ENCODE assay signal across 8 cellular contexts in the genomic region with DNA sequence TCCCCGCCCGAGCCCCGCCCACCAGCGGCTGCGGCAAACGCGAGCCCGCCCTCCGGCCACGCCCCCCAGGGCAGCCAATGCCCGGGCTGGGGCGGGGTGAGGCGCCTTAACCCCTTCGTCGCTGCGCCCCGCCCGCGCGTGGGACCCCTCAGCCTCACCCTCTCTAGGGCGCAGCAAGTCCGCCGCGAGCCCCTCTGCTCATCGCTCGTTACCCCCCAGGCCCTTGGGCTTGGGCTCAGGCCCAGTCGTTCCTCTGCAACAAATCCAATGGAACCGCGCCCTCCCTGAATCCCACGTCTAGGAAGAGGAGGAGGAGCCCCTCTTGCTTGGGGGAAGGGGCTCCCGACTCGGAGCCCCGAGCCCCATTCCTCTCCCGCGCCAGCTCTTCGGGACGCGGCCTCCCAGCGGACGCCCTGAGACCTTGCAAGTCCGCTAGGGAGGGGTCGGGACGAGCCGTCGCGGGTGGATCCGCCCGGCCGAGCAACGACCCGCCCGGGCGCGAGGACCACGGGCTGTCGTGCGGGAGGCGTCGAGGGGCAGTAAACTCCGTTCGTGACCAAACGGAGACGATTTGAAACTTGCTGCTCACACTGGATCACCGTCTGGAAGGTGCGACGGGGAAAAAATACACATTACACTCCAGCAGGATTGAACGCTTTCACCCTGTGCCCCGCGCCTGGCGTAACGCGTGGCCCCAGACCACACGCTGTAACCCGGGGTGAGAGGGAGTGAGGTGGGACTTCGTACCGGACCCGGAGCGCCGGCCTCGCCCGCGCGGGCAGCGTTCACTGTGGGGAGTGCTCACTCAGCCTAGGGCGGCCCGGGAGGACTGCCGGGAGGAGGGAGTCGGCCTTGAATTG.
DNase-seq lines count a peak whose midpoint lies in the region; ATAC-seq lines count a peak whose summit lies in the region.

No MANE protein-coding gene starts in this region.

- DNase-seq in NCI-H2081 (lab: John Stamatoyannopoulos, UW) (peak; percentile 81 to 86), NCI-H2081 treated with DMSO at 0.1 percent for 48 hours (lab: John Stamatoyannopoulos, UW) (no peak), NCI-H2171 treated with DMSO at 0.1 percent for 48 hours (lab: John Stamatoyannopoulos, UW) (peak; percentile 87), caudate nucleus (lab: John Stamatoyannopoulos, UW) (peak in 57 of 61 donors; percentile 38 to 91 (median 80)), iris pigment epithelial cell (ENCODE audit: low read depth) (peak; percentile 73)
- DNase-seq in activated CD4-positive, CD25-positive, alpha-beta regulatory T cell (lab: John Stamatoyannopoulos, UW): peak; percentile 77 to 92 (median 83)
- peak; percentile 77 to 87 for DNase-seq in stimulated activated CD4-positive, alpha-beta T cell treated with anti-CD3 and anti-CD28 coated beads, Interleukin-12 subunit alpha, Interleukin-12 subunit beta, amount 100 ng/mL, for 24 hours (ENCODE audit: low read depth in 2 of 2)

- peak overlapping the region; percentile 87 for H3K27ac ChIP-seq in caudate nucleus (ENCODE audit: low read depth, low read length)

- peak; percentile 83 for ATAC-seq in HG03039 (IDR thresholded peaks at IDR 0.05; ENCODE audit: unreplicated experiment)
